32 cellular contexts compared by ENCODE assay signal in genomic region chr22:17823226-17823625, GRCh38.
"Had no signal": no experiment of that assay in that cellular context is flagged by ENCODE, and none has a peak within 500 bp of the region (broad histone marks: within the 10 kb centered on the region; RNA-seq: fewer than 3 reads in every experiment).

No MANE protein-coding gene starts in this region.

- H3K36me3 Mint-ChIP-seq: activated naive CD4-positive, alpha-beta T cell treated with anti-CD3 and anti-CD28 coated beads, Interleukin-2, amount 10 ng/mL, durations not matched to agents 7 days and 5 days; activated naive CD4-positive, alpha-beta T cell treated with anti-CD3 and anti-CD28 coated beads, Interleukin-2, amount 50 U/mL, for 72 hours; activated naive CD8-positive, alpha-beta T cell treated with anti-CD3 and anti-CD28 coated beads, Interleukin-2, amount 10 ng/mL, durations not matched to agents 7 days and 5 days; WTC11 had no signal

- H3K27ac ChIP-seq: brain microvascular endothelial cell, coronary artery, esophagus muscularis mucosa, foreskin keratinocyte, gastrocnemius medialis, VCaP had no signal

- H3K27ac Mint-ChIP-seq: activated CD4-positive, alpha-beta memory T cell treated with anti-CD3 and anti-CD28 coated beads, Interleukin-2, amount 10 ng/mL, durations not matched to agents 7 days and 5 days; activated CD4-positive, alpha-beta T cell treated with anti-CD3 and anti-CD28 coated beads, Interleukin-2, amount 10 ng/mL, durations not matched to agents 7 days and 5 days; activated naive CD4-positive, alpha-beta T cell treated with anti-CD3 and anti-CD28 coated beads, Interleukin-2, amount 10 ng/mL, durations not matched to agents 7 days and 5 days; activated naive CD8-positive, alpha-beta T cell treated with anti-CD3 and anti-CD28 coated beads, Interleukin-2, amount 10 ng/mL, durations not matched to agents 7 days and 5 days; activated T-cell treated with anti-CD3 and anti-CD28 coated beads, Interleukin-2, amount 50 U/mL, for 24 hours; activated T-cell treated with anti-CD3 and anti-CD28 coated beads, Interleukin-2, amount 50 U/mL, for 72 hours; dendritic cell treated with granulocyte-macrophage colony-stimulating factor and Interleukin-4, amounts not matched to agents 40 ng/mL and 50 ng/mL, for 4 days; effector memory CD8-positive, alpha-beta T cell; T-helper 17 cell; T-helper 2 cell treated with Interferon-gamma antibody and Interleukin-4, amounts not matched to agents 5 μg/mL and 100 μg/mL, for 36 hours; WTC11 had no signal

- H3K4me1 Mint-ChIP-seq: activated CD4-positive, alpha-beta memory T cell treated with anti-CD3 and anti-CD28 coated beads, Interleukin-2, amount 10 ng/mL, durations not matched to agents 7 days and 5 days; activated CD4-positive, alpha-beta T cell treated with anti-CD3 and anti-CD28 coated beads, Interleukin-2, amount 10 ng/mL, durations not matched to agents 7 days and 5 days; activated naive CD4-positive, alpha-beta T cell treated with anti-CD3 and anti-CD28 coated beads, Interleukin-2, amount 10 ng/mL, durations not matched to agents 7 days and 5 days; activated naive CD8-positive, alpha-beta T cell treated with anti-CD3 and anti-CD28 coated beads, Interleukin-2, amount 10 ng/mL, durations not matched to agents 7 days and 5 days; central memory CD8-positive, alpha-beta T cell; WTC11 had no signal

- H3K27me3 Mint-ChIP-seq: activated CD4-positive, alpha-beta memory T cell treated with anti-CD3 and anti-CD28 coated beads, Interleukin-2, amount 10 ng/mL, durations not matched to agents 7 days and 5 days; activated CD4-positive, alpha-beta T cell treated with anti-CD3 and anti-CD28 coated beads, Interleukin-2, amount 10 ng/mL, durations not matched to agents 7 days and 5 days; activated naive CD4-positive, alpha-beta T cell treated with anti-CD3 and anti-CD28 coated beads, Interleukin-2, amount 10 ng/mL, durations not matched to agents 7 days and 5 days; activated naive CD8-positive, alpha-beta T cell treated with anti-CD3 and anti-CD28 coated beads, Interleukin-2, amount 10 ng/mL, durations not matched to agents 7 days and 5 days; activated T-cell treated with anti-CD3 and anti-CD28 coated beads, Interleukin-2, amount 50 U/mL, for 24 hours; central memory CD8-positive, alpha-beta T cell; dendritic cell treated with granulocyte-macrophage colony-stimulating factor and Interleukin-4, amounts not matched to agents 40 ng/mL and 50 ng/mL, for 4 days; effector memory CD8-positive, alpha-beta T cell; T-helper 17 cell had no signal

- DNase-seq: activated CD4-positive, alpha-beta memory T cell treated with anti-CD3 and anti-CD28 coated beads, Interleukin-2, amount 10 ng/mL, durations not matched to agents 7 days and 5 days; activated CD4-positive, alpha-beta T cell treated with anti-CD3 and anti-CD28 coated beads for 1 hour; activated CD4-positive, alpha-beta T cell treated with anti-CD3 and anti-CD28 coated beads for 4 hours; activated CD4-positive, alpha-beta T cell treated with anti-CD3 and anti-CD28 coated beads, Interleukin-2, amount 10 ng/mL, durations not matched to agents 7 days and 5 days; activated CD4-positive, alpha-beta T cell treated with anti-CD3 and anti-CD28 coated beads, Interleukin-2, amount 50 U/mL, for 4 hours; activated CD8-positive, alpha-beta memory T cell treated with anti-CD3 and anti-CD28 coated beads, Interleukin-2, amount 50 U/mL, for 48 hours; activated gamma-delta T cell; activated naive CD4-positive, alpha-beta T cell; activated naive CD4-positive, alpha-beta T cell treated with anti-CD3 and anti-CD28 coated beads, Interleukin-2, amount 10 ng/mL, durations not matched to agents 7 days and 5 days; activated naive CD8-positive, alpha-beta T cell treated with anti-CD3 and anti-CD28 coated beads, Interleukin-2, amount 10 ng/mL, durations not matched to agents 7 days and 5 days; activated T-cell treated with anti-CD3 and anti-CD28 coated beads for 4 hours; activated T-cell treated with anti-CD3 and anti-CD28 coated beads, Interleukin-2, amount 50 U/mL, for 24 hours; activated T-cell treated with anti-CD3 and anti-CD28 coated beads, Interleukin-2, amount 50 U/mL, for 72 hours; brain microvascular endothelial cell; effector CD4-positive, alpha-beta T cell; effector memory CD8-positive, alpha-beta T cell; erythroblast; gastrocnemius medialis; glutamatergic neuron; heart left ventricle; T-helper 1 cell; T-helper 17 cell; T1000 had no signal

- H3K9me3 ChIP-seq: esophagus muscularis mucosa, gastrocnemius medialis, heart left ventricle had no signal

- H3K4me1 ChIP-seq: gastrocnemius medialis had no signal

- ATAC-seq: activated naive CD4-positive, alpha-beta T cell treated with anti-CD3 and anti-CD28 coated beads, Interleukin-2, amount 50 U/mL, for 72 hours; activated T-cell treated with anti-CD3 and anti-CD28 coated beads, Interleukin-2, amount 50 U/mL, for 72 hours; effector memory CD8-positive, alpha-beta T cell; foreskin keratinocyte; gastrocnemius medialis; heart left ventricle; T-helper 17 cell; WTC11 had no signal

- H3K27me3 ChIP-seq: brain microvascular endothelial cell, esophagus muscularis mucosa, foreskin keratinocyte, gastrocnemius medialis, heart left ventricle had no signal

- H3K4me3 Mint-ChIP-seq: activated CD4-positive, alpha-beta memory T cell treated with anti-CD3 and anti-CD28 coated beads, Interleukin-2, amount 10 ng/mL, durations not matched to agents 7 days and 5 days; activated CD4-positive, alpha-beta T cell treated with anti-CD3 and anti-CD28 coated beads, Interleukin-2, amount 10 ng/mL, durations not matched to agents 7 days and 5 days; activated naive CD4-positive, alpha-beta T cell treated with anti-CD3 and anti-CD28 coated beads, Interleukin-2, amount 10 ng/mL, durations not matched to agents 7 days and 5 days; activated naive CD8-positive, alpha-beta T cell treated with anti-CD3 and anti-CD28 coated beads, Interleukin-2, amount 10 ng/mL, durations not matched to agents 7 days and 5 days; activated T-cell treated with anti-CD3 and anti-CD28 coated beads, Interleukin-2, amount 50 U/mL, for 24 hours; activated T-cell treated with anti-CD3 and anti-CD28 coated beads, Interleukin-2, amount 50 U/mL, for 72 hours; central memory CD8-positive, alpha-beta T cell; dendritic cell treated with granulocyte-macrophage colony-stimulating factor and Interleukin-4, amounts not matched to agents 40 ng/mL and 50 ng/mL, for 4 days; effector memory CD8-positive, alpha-beta T cell; T-helper 17 cell; T-helper 2 cell treated with Interferon-gamma antibody and Interleukin-4, amounts not matched to agents 5 μg/mL and 100 μg/mL, for 36 hours; WTC11 had no signal

- H3K9me3 Mint-ChIP-seq: activated CD4-positive, alpha-beta memory T cell treated with anti-CD3 and anti-CD28 coated beads, Interleukin-2, amount 10 ng/mL, durations not matched to agents 7 days and 5 days; activated CD4-positive, alpha-beta T cell treated with anti-CD3 and anti-CD28 coated beads, Interleukin-2, amount 10 ng/mL, durations not matched to agents 7 days and 5 days; activated naive CD4-positive, alpha-beta T cell treated with anti-CD3 and anti-CD28 coated beads, Interleukin-2, amount 10 ng/mL, durations not matched to agents 7 days and 5 days; activated naive CD4-positive, alpha-beta T cell treated with anti-CD3 and anti-CD28 coated beads, Interleukin-2, amount 50 U/mL, for 72 hours; activated naive CD8-positive, alpha-beta T cell treated with anti-CD3 and anti-CD28 coated beads, Interleukin-2, amount 10 ng/mL, durations not matched to agents 7 days and 5 days; activated T-cell treated with anti-CD3 and anti-CD28 coated beads, Interleukin-2, amount 50 U/mL, for 24 hours; activated T-cell treated with anti-CD3 and anti-CD28 coated beads, Interleukin-2, amount 50 U/mL, for 72 hours; central memory CD8-positive, alpha-beta T cell; dendritic cell treated with granulocyte-macrophage colony-stimulating factor and Interleukin-4, amounts not matched to agents 40 ng/mL and 50 ng/mL, for 4 days; effector memory CD8-positive, alpha-beta T cell; T-helper 2 cell treated with Interferon-gamma antibody and Interleukin-4, amounts not matched to agents 5 μg/mL and 100 μg/mL, for 36 hours; WTC11 had no signal
